ENCODE assay signal across 30 cellular contexts in genomic region chr17:44318077-44318892, GRCh38. TPM values are rescaled to one million over a fixed set of nuclear protein-coding genes. Genes with fewer than 3 reads are reported as not detected.
DNase-seq lines count a peak whose midpoint lies in the region; ATAC-seq, FAIRE-seq and TF ChIP-seq lines count a peak whose summit lies in the region.
"Had no signal": no experiment of that assay in that cellular context is flagged by ENCODE, and none has a peak within 500 bp of the region (broad histone marks: within the 10 kb centered on the region; RNA-seq: fewer than 3 reads in every experiment).

No MANE protein-coding gene starts in this region.

- H3K23ac ChIP-seq in H1 (ENCODE audit: insufficient read length), result no peak overlapping the region

- peaks cover 43% of the 10 kb centered on the region for H3K27me3 Mint-ChIP-seq in progenitor cell of endocrine pancreas

- H4K20me1 ChIP-seq in SK-N-SH (ENCODE audit: insufficient read depth) (no peaks in the 10 kb centered on the region), HCT116 (ENCODE audit: insufficient read depth) (no peaks in the 10 kb centered on the region), H1 (replicated peaks in 1 of 2; ENCODE audit: control insufficient read depth in 1 of 2, insufficient read depth in 2 of 2, low read length in 2 of 2) (peaks cover 2 to 19% of the 10 kb centered on the region in 2 experiments)

- H3K9ac ChIP-seq in SK-N-SH, result no peak overlapping the region
- no peak overlapping the region for H3K9ac ChIP-seq in HCT116 (ENCODE audit: low read length)
- H3K9ac ChIP-seq in H1 (replicated peaks in 1 of 4; ENCODE audit: extremely low read depth in 1 of 4, low read depth in 3 of 4, low read length in 3 of 4), result no peak overlapping the region

- H3K18ac ChIP-seq in H1 (ENCODE audit: extremely low read depth, low read length), result no peak overlapping the region; the same call in 1 of the 2 replicates

- 100% methylated on average over 5 of the region's 15 CpGs for WGBS in SK-N-SH (ENCODE audit: low lambda C conversion rate)
- WGBS in H1 (ENCODE audit: extremely low coverage in 1 of 2, insufficient coverage in 1 of 2, insufficient read length in 1 of 2, insufficient replicate concordance in 2 of 2, low coverage in 1 of 2, low lambda C conversion rate in 2 of 2, missing lambda C conversion rate in 1 of 2), 2 experiments, result 92% methylated on average over 15 of the region's 15 CpGs; no CpG with 5 or more reads in 1 of the 2 experiments

- no peak overlapping the region for H2BK20ac ChIP-seq in H1 (ENCODE audit: low read length)

- no peak overlapping the region for H3K56ac ChIP-seq in H1 (replicated peaks; ENCODE audit: insufficient read length, low read depth, low read length)

- TF ChIP-seq EP300 in SK-N-SH (IDR thresholded peaks at IDR 0.05; ENCODE audit: borderline replicate concordance in 1 of 2, low read depth in 1 of 2, low read length in 1 of 2) (no peak), H1 (IDR thresholded peaks at IDR 0.05; ENCODE audit: borderline replicate concordance in 1 of 2, low read depth in 2 of 2, low read length in 2 of 2) (no peak)

- H3K36me3 ChIP-seq in SK-N-SH (replicated peaks in 1 of 2; ENCODE audit: control insufficient read depth in 1 of 2, insufficient read depth in 2 of 2, low read length in 1 of 2), result peaks cover 6 to 31% of the 10 kb centered on the region in 2 experiments
- peaks cover 19 to 33% of the 10 kb centered on the region in 2 experiments; a peak in 3 of 4 replicates for H3K36me3 ChIP-seq in HCT116 (ENCODE audit: control insufficient read depth in 1 of 2, insufficient read depth in 2 of 2, low read length in 2 of 2)
- peaks cover 7 to 30% (median 22%) of the 10 kb centered on the region in 4 experiments; a peak in 7 of 8 replicates for H3K36me3 ChIP-seq in H1 (ENCODE audit: control insufficient read depth in 2 of 4, insufficient read depth in 4 of 4, low read length in 3 of 4)

- peaks cover 14% of the 10 kb centered on the region for H3K23me2 ChIP-seq in H1 (ENCODE audit: low read depth, low read length)

- H2AK5ac ChIP-seq in H1 (ENCODE audit: low read depth, low read length), result no peak overlapping the region

- no peaks in the 10 kb centered on the region for H3F3A ChIP-seq in SK-N-SH (replicated peaks; ENCODE audit: insufficient read depth)

- H3K4me3 ChIP-seq in SK-N-SH (ENCODE audit: low read depth in 2 of 2, low read length in 1 of 2), result no peak overlapping the region
- H3K4me3 ChIP-seq in HCT116 (replicated peaks in 1 of 2; ENCODE audit: low read depth in 1 of 2, low read length in 2 of 2), result no peak overlapping the region
- H3K4me3 ChIP-seq in H1 (ENCODE audit: extremely low read depth in 1 of 4, insufficient read depth in 2 of 4, low read depth in 3 of 4, low read length in 4 of 4), result no peak overlapping the region
- H3K4me3 ChIP-seq: A549, GM23338, suprapubic skin, upper lobe of left lung had no signal

- H3K27ac ChIP-seq in SK-N-SH (ENCODE audit: low read depth in 2 of 2, low read length in 1 of 2), result no peak overlapping the region
- H3K27ac ChIP-seq in HCT116 (ENCODE audit: low read depth, low read length), result no peak overlapping the region
- no peak overlapping the region for H3K27ac ChIP-seq in H1 (ENCODE audit: low read depth, low read length)
- H3K27ac ChIP-seq: A549, suprapubic skin, upper lobe of left lung, VCaP had no signal

- no peak for FAIRE-seq in H1 (lab: Jason Lieb, UNC)
- FAIRE-seq: A549 had no signal

- TF ChIP-seq CTCF in SK-N-SH (IDR thresholded peaks at IDR 0.05) (no peak), HCT116 (IDR thresholded peaks at IDR 0.05 in 2 of 3, conservative IDR thresholded peaks at IDR 0.05 in 1 of 3; ENCODE audit: borderline replicate concordance in 1 of 3, insufficient read depth in 1 of 3, low read depth in 2 of 3, low read length in 2 of 3) (no peak), H1 (IDR thresholded peaks at IDR 0.05; ENCODE audit: control extremely low read depth in 1 of 3, insufficient read depth in 1 of 3, low read depth in 1 of 3, low read length in 3 of 3) (no peak), progenitor cell of endocrine pancreas (IDR thresholded peaks at IDR 0.05; ENCODE audit: unreplicated experiment) (no peak)

- no peak overlapping the region for H3K4ac ChIP-seq in H1 (replicated peaks; ENCODE audit: insufficient read length, low read depth, low read length)

- peaks cover 0 to 2% of the 10 kb centered on the region in 2 experiments; a peak in 1 of 4 replicates for H3K4me1 ChIP-seq in SK-N-SH (ENCODE audit: control insufficient read depth in 1 of 2, insufficient read depth in 2 of 2, low read depth in 1 of 2, low read length in 1 of 2)
- H3K4me1 ChIP-seq in HCT116 (ENCODE audit: control insufficient read depth in 1 of 2, insufficient read depth in 2 of 2, low read length in 2 of 2), result peaks cover 2 to 36% of the 10 kb centered on the region in 2 experiments; a peak in 2 of 4 replicates
- H3K4me1 ChIP-seq in H1 (replicated peaks in 1 of 4; ENCODE audit: control insufficient read depth in 3 of 4, insufficient read depth in 4 of 4, low read length in 3 of 4), result peaks cover 0 to 20% (median 12%) of the 10 kb centered on the region in 4 experiments; a peak in 5 of 7 replicates

- no peaks in the 10 kb centered on the region; the same call in 1 of the 2 replicates for H3K79me1 ChIP-seq in H1 (ENCODE audit: low read depth, low read length)

- H3K27me3 ChIP-seq in SK-N-SH (ENCODE audit: insufficient read depth) (no peaks in the 10 kb centered on the region), HCT116 (ENCODE audit: insufficient read depth, low read length) (no peaks in the 10 kb centered on the region), H1 (replicated peaks in 1 of 4; ENCODE audit: control insufficient read depth in 3 of 4, extremely low read depth in 1 of 4, insufficient read depth in 3 of 4, low read length in 3 of 4) (peaks cover 0 to 19% (median 17%) of the 10 kb centered on the region in 4 experiments; a peak in 6 of 7 replicates)

- H4K91ac ChIP-seq in H1 (replicated peaks; ENCODE audit: insufficient read length, low read length), result no peak overlapping the region

- H2AFZ ChIP-seq in SK-N-SH (ENCODE audit: low read depth), result no peak overlapping the region
- no peak overlapping the region for H2AFZ ChIP-seq in HCT116 (ENCODE audit: low read depth, low read length, poor library complexity, severe bottlenecking)
- H2AFZ ChIP-seq in H1 (ENCODE audit: low read length), result no peak overlapping the region
- H2AFZ ChIP-seq: GM23338 had no signal

- no peak overlapping the region for H2BK15ac ChIP-seq in H1 (ENCODE audit: low read length)

- H3K4me1 Mint-ChIP-seq in progenitor cell of endocrine pancreas (ENCODE audit: low read depth), result peaks cover 9% of the 10 kb centered on the region

- CTCF ChIA-PET in SK-N-SH (lab: Yijun Ruan, JAX), result interaction anchor here (1.1 to 2.0 kb wide), 7 partner anchors 10 to 114 kb away, joined by 3 to 17 read pairs (median 4); partner anchors contain the start of gene RUNDC3A
- CTCF ChIA-PET in HCT116 (lab: Charles Lee), result interaction anchor here (1.0 kb wide), 1 partner anchor 10 kb away, joined by 3 read pairs; the partner anchor contains the start of gene RUNDC3A
- CTCF ChIA-PET in H1 (lab: Charles Lee; ENCODE audit: partially characterized antibody), result interaction anchor here (0.6 to 5.9 kb wide), 10 partner anchors 9 to 108 kb away, joined by 3 to 42 read pairs (median 4); partner anchors contain the start of gene RUNDC3A

- H3K14ac ChIP-seq in H1 (ENCODE audit: insufficient read length), result no peak overlapping the region

- no peaks in the 10 kb centered on the region for H3K9me3 Mint-ChIP-seq in progenitor cell of endocrine pancreas (ENCODE audit: low read depth)
- H3K9me3 Mint-ChIP-seq: activated CD4-positive, alpha-beta T cell treated with anti-CD3 and anti-CD28 coated beads, Interleukin-2, amount 10 ng/mL, durations not matched to agents 7 days and 5 days; activated T-cell treated with anti-CD3 and anti-CD28 coated beads, Interleukin-2, amount 50 U/mL, for 24 hours; GM23338; T-helper 2 cell treated with Interferon-gamma antibody and Interleukin-4, amounts not matched to agents 5 μg/mL and 100 μg/mL, for 36 hours had no signal

- H3K79me2 ChIP-seq in SK-N-SH (ENCODE audit: insufficient read depth) (no peaks in the 10 kb centered on the region), HCT116 (ENCODE audit: insufficient read depth, low read length) (peaks cover 27% of the 10 kb centered on the region), H1 (ENCODE audit: control insufficient read depth in 1 of 2, insufficient read depth in 2 of 2, low read length in 2 of 2) (peaks cover 0 to 3% of the 10 kb centered on the region in 2 experiments; a peak in 1 of 4 replicates)

- no peaks in the 10 kb centered on the region for H3K9me2 ChIP-seq in SK-N-SH
- H3K9me2 ChIP-seq in HCT116 (ENCODE audit: insufficient read depth), result no peaks in the 10 kb centered on the region

- intact Hi-C loops in HCT116 (cut with micrococcal nuclease), result no loop called here

- 0 out of 2 replicates have a peak overlapping the region, but pooled peaks have one; percentile 35 for H4K8ac ChIP-seq in H1 (ENCODE audit: extremely low read depth, insufficient read depth, low read length)

- H2BK12ac ChIP-seq in H1 (ENCODE audit: low read depth, low read length), result no peak overlapping the region

- H3K9me3 ChIP-seq in SK-N-SH (no peaks in the 10 kb centered on the region), HCT116 (ENCODE audit: control insufficient read depth in 1 of 2, insufficient read depth in 1 of 2, low read depth in 1 of 2, low read length in 2 of 2) (no peaks in the 10 kb centered on the region), H1 (ENCODE audit: insufficient read depth in 2 of 2, low read depth in 1 of 2, low read length in 1 of 2) (no peaks in the 10 kb centered on the region)
- H3K9me3 ChIP-seq: A549, suprapubic skin, upper lobe of left lung had no signal

- no peak overlapping the region for H3K4me3 Mint-ChIP-seq in progenitor cell of endocrine pancreas (ENCODE audit: low read depth)
- H3K4me3 Mint-ChIP-seq: activated CD4-positive, alpha-beta T cell treated with anti-CD3 and anti-CD28 coated beads, Interleukin-2, amount 10 ng/mL, durations not matched to agents 7 days and 5 days; activated T-cell treated with anti-CD3 and anti-CD28 coated beads, Interleukin-2, amount 50 U/mL, for 24 hours; T-helper 2 cell treated with Interferon-gamma antibody and Interleukin-4, amounts not matched to agents 5 μg/mL and 100 μg/mL, for 36 hours had no signal

- peak overlapping the region; percentile 24; the same call in 1 of the 2 replicates for H2BK5ac ChIP-seq in H1 (ENCODE audit: low read depth, low read length)

- TF ChIP-seq RAD21 in SK-N-SH (IDR thresholded peaks at IDR 0.05; ENCODE audit: low read length) (no peak), HCT116 (IDR thresholded peaks at IDR 0.05; ENCODE audit: low read depth) (no peak), H1 (IDR thresholded peaks at IDR 0.05 in 1 of 2, conservative IDR thresholded peaks at IDR 0.05 in 1 of 2; ENCODE audit: low read depth in 2 of 2, low read length in 2 of 2) (no peak)

- no peak for TF ChIP-seq POLR2A in HCT116 (IDR thresholded peaks at IDR 0.05; ENCODE audit: borderline replicate concordance, extremely low read depth, insufficient read depth, insufficient read length)
- 0 out of 3 replicates have a peak, but pooled peaks of 1 of the 2 experiments have one; percentile 1 for TF ChIP-seq POLR2A in H1 (IDR thresholded peaks at IDR 0.05; ENCODE audit: control extremely low read depth in 1 of 2, low read depth in 2 of 2, low read length in 2 of 2)

- peak; percentile 23 for DNase-seq in SK-N-SH
- DNase-seq in HCT116 (ENCODE audit: low read depth, low spot score), result no peak
- DNase-seq in H1 (ENCODE audit: low read depth in 1 of 2, low spot score in 2 of 2), result no peak
- DNase-seq in progenitor cell of endocrine pancreas (ENCODE audit: low spot score, unreplicated experiment), result no peak
- DNase-seq in activated CD8-positive, alpha-beta memory T cell treated with anti-CD3 and anti-CD28 coated beads for 24 hours, result no peak
- no peak for DNase-seq in UCSD-AML1 (lab: John Stamatoyannopoulos, UW; ENCODE audit: unreplicated experiment)
- DNase-seq: activated CD4-positive, alpha-beta T cell treated with anti-CD3 and anti-CD28 coated beads, Interleukin-2, amount 10 ng/mL, durations not matched to agents 7 days and 5 days; activated gamma-delta T cell; activated T-cell treated with anti-CD3 and anti-CD28 coated beads, Interleukin-2, amount 50 U/mL, for 24 hours; central memory CD4-positive, alpha-beta T cell; cortex of kidney; effector memory CD4-positive, alpha-beta T cell; NCI-H1417; NCI-H2029; NCI-H524 treated with DMSO at 0.1 percent for 48 hours; PC-3; SHP77; stimulated activated CD4-positive, alpha-beta T cell treated with anti-CD3 and anti-CD28 coated beads, Interleukin-1b, Interleukin-23, amount 100 ng/mL, for 48 hours; stimulated activated naive CD4-positive, alpha-beta T cell treated with Interleukin-2 at 50 U/mL for 16 hours had no signal

- no peak overlapping the region for H4K5ac ChIP-seq in H1 (ENCODE audit: insufficient read length, low read depth, low read length)

- no peak overlapping the region for H2BK120ac ChIP-seq in H1 (replicated peaks; ENCODE audit: low read depth, low read length)

- no peak overlapping the region for H3K4me2 ChIP-seq in SK-N-SH
- H3K4me2 ChIP-seq in HCT116 (ENCODE audit: low read length), result no peak overlapping the region
- no peak overlapping the region for H3K4me2 ChIP-seq in H1 (ENCODE audit: insufficient read depth in 1 of 2, low read depth in 2 of 2, low read length in 2 of 2)
- H3K4me2 ChIP-seq: A549, GM23338 had no signal

- H3K27ac Mint-ChIP-seq in progenitor cell of endocrine pancreas, result peak overlapping the region; percentile 80
- H3K27ac Mint-ChIP-seq: activated CD4-positive, alpha-beta T cell treated with anti-CD3 and anti-CD28 coated beads, Interleukin-2, amount 10 ng/mL, durations not matched to agents 7 days and 5 days; activated T-cell treated with anti-CD3 and anti-CD28 coated beads, Interleukin-2, amount 50 U/mL, for 24 hours; GM23338; T-helper 2 cell treated with Interferon-gamma antibody and Interleukin-4, amounts not matched to agents 5 μg/mL and 100 μg/mL, for 36 hours had no signal

- RAD21 ChIA-PET in HCT116 (lab: Charles Lee; ENCODE audit: low non-redundant PET in 1 of 2, low total read pairs in 2 of 2, uncharacterized antibody in 2 of 2, unreplicated experiment in 2 of 2), result no interaction called here

- peaks cover 3% of the 10 kb centered on the region for H3K36me3 Mint-ChIP-seq in progenitor cell of endocrine pancreas (ENCODE audit: insufficient read depth)

- POLR2A ChIA-PET in SK-N-SH (lab: Yijun Ruan, JAX) (interaction anchor here (0.6 to 4.9 kb wide), 2 partner anchors 9 to 19 kb away, joined by 4 to 34 read pairs; partner anchors contain the start of gene RUNDC3A), HCT116 (lab: Charles Lee) (interaction anchor here (1.0 to 1.2 kb wide), 2 partner anchors 9 to 96 kb away, joined by 3 to 4 read pairs; no protein-coding TSS in a partner anchor), H1 (lab: Charles Lee; ENCODE audit: partially characterized antibody) (interaction anchor here (0.5 to 14.6 kb wide), 22 partner anchors 7 to 729 kb away, joined by 3 to 135 read pairs (median 5); partner anchors contain the start of genes GRN, RUNDC3A, SLC25A39 and UBTF)

- ATAC-seq in SK-N-SH treated with all-trans-retinoic acid at 6 μM for 48 hours (no peak; the same call in 2 of the 3 replicates), HCT116 (peak; percentile 13), HG03457 (IDR thresholded peaks at IDR 0.05; ENCODE audit: unreplicated experiment) (no peak)
- ATAC-seq: A549, GM23338, PC-3 had no signal

- BruUV-seq in HCT116 (replicated peaks; lab: Mats Ljungman, UMichigan), result no TSS peak

RNA-seq across cellular contexts. Expression of gene SLC25A39, which starts 6.3 kb away (rescaled TPM):
- polyA plus RNA-seq in SK-N-SH (2012; rRNA removed), result 106 and 131 TPM in 2 replicates
- 58.4 and 82.3 TPM in 2 replicates for polyA plus RNA-seq in SK-N-SH (2012; cell fraction: cytosol; rRNA removed)
- 260 and 343 TPM in 2 replicates for polyA plus RNA-seq in SK-N-SH (2012; cell fraction: nucleus; rRNA removed)
- 326 TPM for total RNA-seq in HCT116 (2021; ENCODE audit: unreplicated experiment)
- 372 and 379 TPM in 2 replicates for polyA plus RNA-seq in HCT116 (2012)
- total RNA-seq in H1 (2021; fragmentation: NEBNext Ultra II Directional; extraction: Animal tissue kit (Norgen Biotek cat#: 25700)), result 189 and 200 TPM in 2 replicates
- 291 and 408 TPM in 2 replicates for polyA plus RNA-seq in H1 (2011; rRNA removed)
- 282 TPM for polyA plus RNA-seq in H1 (2011; cell fraction: cytosol; rRNA removed)
- polyA plus RNA-seq in H1 (2011; cell fraction: nucleus; rRNA removed), result 575 TPM
- polyA plus RNA-seq in H1 (2012, experiment 1 of 2), result 156 to 250 TPM (median 229 TPM) in 4 replicates
- polyA plus RNA-seq in H1 (2012, experiment 2 of 2), result 230 TPM
- 181 TPM for polyA plus RNA-seq in H1 (2013, experiment 1 of 2)
- polyA plus RNA-seq in H1 (2013, experiment 2 of 2), result 173 TPM
- polyA minus RNA-seq in H1 (2011; rRNA and poly(A)+ RNA removed), result 74.8 and 88.3 TPM in 2 replicates
- 85.4 TPM for polyA minus RNA-seq in H1 (2011; cell fraction: cytosol; rRNA and poly(A)+ RNA removed)
- 119 TPM for polyA minus RNA-seq in H1 (2011; cell fraction: nucleus; rRNA and poly(A)+ RNA removed)
- total RNA-seq in progenitor cell of endocrine pancreas, result 129 and 139 TPM in 2 replicates

RNA-seq across cellular contexts. Expression of gene RUNDC3A, which starts 9.9 kb away (rescaled TPM):
- polyA plus RNA-seq in SK-N-SH (2012; rRNA removed), result 8.9 and 11.0 TPM in 2 replicates
- polyA plus RNA-seq in SK-N-SH (2012; cell fraction: cytosol; rRNA removed), result 5.8 and 7.9 TPM in 2 replicates
- polyA plus RNA-seq in SK-N-SH (2012; cell fraction: nucleus; rRNA removed), result 21.4 and 28.5 TPM in 2 replicates
- 0.61 TPM for total RNA-seq in HCT116 (2021; ENCODE audit: unreplicated experiment)
- polyA plus RNA-seq in HCT116 (2012), result 0.72 and 1.3 TPM in 2 replicates
- 6.1 and 6.4 TPM in 2 replicates for total RNA-seq in H1 (2021; fragmentation: NEBNext Ultra II Directional; extraction: Animal tissue kit (Norgen Biotek cat#: 25700))
- polyA plus RNA-seq in H1 (2011; rRNA removed), result 13.8 and 15.6 TPM in 2 replicates
- polyA plus RNA-seq in H1 (2011; cell fraction: cytosol; rRNA removed), result 11.9 TPM
- polyA plus RNA-seq in H1 (2011; cell fraction: nucleus; rRNA removed), result 23.7 TPM
- polyA plus RNA-seq in H1 (2012, experiment 1 of 2), result 4.5 to 8.2 TPM (median 6.2 TPM) in 4 replicates
- polyA plus RNA-seq in H1 (2012, experiment 2 of 2), result 5.1 TPM
- polyA plus RNA-seq in H1 (2013, experiment 1 of 2), result 4.7 TPM
- 4.5 TPM for polyA plus RNA-seq in H1 (2013, experiment 2 of 2)
- 3.8 and 4.3 TPM in 2 replicates for polyA minus RNA-seq in H1 (2011; rRNA and poly(A)+ RNA removed)
- polyA minus RNA-seq in H1 (2011; cell fraction: cytosol; rRNA and poly(A)+ RNA removed), result 6.8 TPM
- 3.4 TPM for polyA minus RNA-seq in H1 (2011; cell fraction: nucleus; rRNA and poly(A)+ RNA removed)
- total RNA-seq in progenitor cell of endocrine pancreas, result 8.4 and 9.3 TPM in 2 replicates
- total RNA-seq: left lobe of liver had no signal

RNA-seq across cellular contexts. Expression of gene GRN, which starts 26.8 kb away (rescaled TPM):
- polyA plus RNA-seq in SK-N-SH (2012; rRNA removed) (360 and 442 TPM in 2 replicates), H1 (2011; rRNA removed) (387 and 526 TPM in 2 replicates)
- 126 and 213 TPM in 2 replicates for polyA plus RNA-seq in SK-N-SH (2012; cell fraction: cytosol; rRNA removed)
- 427 and 781 TPM in 2 replicates for polyA plus RNA-seq in SK-N-SH (2012; cell fraction: nucleus; rRNA removed)
- total RNA-seq in HCT116 (2021; ENCODE audit: unreplicated experiment) (206 TPM), progenitor cell of endocrine pancreas (97.9 and 99.7 TPM in 2 replicates)
- polyA plus RNA-seq in HCT116 (2012), result 276 and 326 TPM in 2 replicates
- 108 and 117 TPM in 2 replicates for total RNA-seq in H1 (2021; fragmentation: NEBNext Ultra II Directional; extraction: Animal tissue kit (Norgen Biotek cat#: 25700))
- polyA plus RNA-seq in H1 (2011; cell fraction: cytosol; rRNA removed), result 143 TPM
- 360 TPM for polyA plus RNA-seq in H1 (2011; cell fraction: nucleus; rRNA removed)
- polyA plus RNA-seq in H1 (2012, experiment 1 of 2), result 137 to 183 TPM (median 169 TPM) in 4 replicates
- 165 TPM for polyA plus RNA-seq in H1 (2012, experiment 2 of 2)
- polyA plus RNA-seq in H1 (2013, experiment 1 of 2), result 258 TPM
- polyA plus RNA-seq in H1 (2013, experiment 2 of 2), result 236 TPM
- 66.1 and 115 TPM in 2 replicates for polyA minus RNA-seq in H1 (2011; rRNA and poly(A)+ RNA removed)
- polyA minus RNA-seq in H1 (2011; cell fraction: cytosol; rRNA and poly(A)+ RNA removed), result 135 TPM
- polyA minus RNA-seq in H1 (2011; cell fraction: nucleus; rRNA and poly(A)+ RNA removed), result 88.4 TPM

RNA-seq across cellular contexts. Expression of gene FAM171A2, which starts 45.4 kb away (rescaled TPM):
- polyA plus RNA-seq in SK-N-SH (2012; rRNA removed) (4.8 and 4.9 TPM in 2 replicates), H1 (2011; rRNA removed) (21.9 and 31.8 TPM in 2 replicates)
- 1.8 and 3.6 TPM in 2 replicates for polyA plus RNA-seq in SK-N-SH (2012; cell fraction: cytosol; rRNA removed)
- polyA plus RNA-seq in SK-N-SH (2012; cell fraction: nucleus; rRNA removed), result 4.0 and 4.5 TPM in 2 replicates
- total RNA-seq in HCT116 (2021; ENCODE audit: unreplicated experiment) (18.0 TPM), progenitor cell of endocrine pancreas (39.9 and 42.5 TPM in 2 replicates)
- polyA plus RNA-seq in HCT116 (2012), result 12.5 and 12.7 TPM in 2 replicates
- 23.9 and 24.1 TPM in 2 replicates for total RNA-seq in H1 (2021; fragmentation: NEBNext Ultra II Directional; extraction: Animal tissue kit (Norgen Biotek cat#: 25700))
- polyA plus RNA-seq in H1 (2011; cell fraction: cytosol; rRNA removed), result 21.7 TPM
- 37.0 TPM for polyA plus RNA-seq in H1 (2011; cell fraction: nucleus; rRNA removed)
- 10.4 to 25.0 TPM (median 21.9 TPM) in 4 replicates for polyA plus RNA-seq in H1 (2012, experiment 1 of 2)
- 11.7 TPM for polyA plus RNA-seq in H1 (2012, experiment 2 of 2)
- 15.4 TPM for polyA plus RNA-seq in H1 (2013, experiment 1 of 2)
- polyA plus RNA-seq in H1 (2013, experiment 2 of 2), result 15.9 TPM
- polyA minus RNA-seq in H1 (2011; rRNA and poly(A)+ RNA removed), result 14.7 and 17.9 TPM in 2 replicates
- polyA minus RNA-seq in H1 (2011; cell fraction: cytosol; rRNA and poly(A)+ RNA removed), result 22.5 TPM
- polyA minus RNA-seq in H1 (2011; cell fraction: nucleus; rRNA and poly(A)+ RNA removed), result 24.7 TPM

RNA-seq across cellular contexts. Expression of gene SLC4A1, which starts 50.4 kb away (rescaled TPM):
- not detected in 2 replicates for polyA plus RNA-seq in SK-N-SH (2012; rRNA removed)
- not detected in 2 replicates for polyA plus RNA-seq in SK-N-SH (2012; cell fraction: cytosol; rRNA removed)
- polyA plus RNA-seq in SK-N-SH (2012; cell fraction: nucleus; rRNA removed), result 0.08 TPM in 1 of 2 replicates, not detected in the other
- total RNA-seq in HCT116 (2021; ENCODE audit: unreplicated experiment), result 0.22 TPM
- polyA plus RNA-seq in HCT116 (2012), result 0.03 TPM in 1 of 2 replicates, not detected in the other
- 0.08 TPM in 1 of 2 replicates, not detected in the other for total RNA-seq in H1 (2021; fragmentation: NEBNext Ultra II Directional; extraction: Animal tissue kit (Norgen Biotek cat#: 25700))
- 0.08 and 0.09 TPM in 2 replicates for polyA plus RNA-seq in H1 (2011; rRNA removed)
- 0.09 TPM for polyA plus RNA-seq in H1 (2011; cell fraction: cytosol; rRNA removed)
- 0.30 TPM for polyA plus RNA-seq in H1 (2011; cell fraction: nucleus; rRNA removed)
- polyA plus RNA-seq in H1 (2012, experiment 1 of 2), result 0.04 to 0.18 TPM (median 0.17 TPM) in 3 of 4 replicates, not detected in the other
- polyA plus RNA-seq in H1 (2012, experiment 2 of 2), result not detected
- 0.02 TPM for polyA plus RNA-seq in H1 (2013, experiment 1 of 2)
- polyA plus RNA-seq in H1 (2013, experiment 2 of 2), result 0.04 TPM
- not detected in 2 replicates for polyA minus RNA-seq in H1 (2011; rRNA and poly(A)+ RNA removed)
- not detected for polyA minus RNA-seq in H1 (2011; cell fraction: cytosol; rRNA and poly(A)+ RNA removed)
- polyA minus RNA-seq in H1 (2011; cell fraction: nucleus; rRNA and poly(A)+ RNA removed), result not detected
- total RNA-seq in progenitor cell of endocrine pancreas, result not detected in 2 replicates
- total RNA-seq: activated CD4-positive, alpha-beta T cell treated with anti-CD3 and anti-CD28 coated beads, Interleukin-2, amount 10 ng/mL, durations not matched to agents 7 days and 5 days; fibroblast of villous mesenchyme; GM23338; PC-3 had no signal
- polyA plus RNA-seq: A549, esophagus, GM23338 had no signal
